Comparison of ENCODE assay signal across 10 cellular contexts in genomic region chr1:236994450-236994849, GRCh38. TPM values are rescaled to one million over a fixed set of nuclear protein-coding genes. Genes with fewer than 3 reads are reported as not detected.
"Had no signal": no experiment of that assay in that cellular context is flagged by ENCODE, and none has a peak within 500 bp of the region (broad histone marks: within the 10 kb centered on the region; RNA-seq: fewer than 3 reads in every experiment).

No MANE protein-coding gene starts in this region.

- H3K27ac ChIP-seq: HL-60, KMS-11 had no signal

- FAIRE-seq: HTR-8/SVneo, K562 had no signal

- ATAC-seq: K562 had no signal

- DNase-seq: IMR-90, KBM-7, KG1 had no signal

- H3K4me3 ChIP-seq: K562 had no signal

- H3K4me2 ChIP-seq: KMS-11 had no signal

- H3K9ac ChIP-seq: KMS-11 had no signal

RNA-seq across cellular contexts. Expression of gene MT1HL1, which starts 9.8 kb away (rescaled TPM):
- total RNA-seq: HT-29, HT1080, IMR-90, K562 had no signal
- polyA plus RNA-seq: IgD-negative memory B cell, IMR-90, K562 had no signal

RNA-seq across cellular contexts. Expression of gene RYR2, which starts 47.5 kb away (rescaled TPM):
- total RNA-seq: HT-29, IMR-90 had no signal
- polyA plus RNA-seq: IgD-negative memory B cell, IMR-90 had no signal
